ENCODE assay signal across 8 cellular contexts in genomic region chr2:101251844-101252407, GRCh38. TPM values are rescaled to one million over a fixed set of nuclear protein-coding genes. Genes with fewer than 3 reads are reported as not detected.
DNase-seq lines count a peak whose midpoint lies in the region; ATAC-seq and TF ChIP-seq lines count a peak whose summit lies in the region.

No MANE protein-coding gene starts in this region.

- intact Hi-C loops in lower lobe of right lung (cut with DNase I), result no loop called here

- H3K4me3 ChIP-seq in lower lobe of right lung (peak overlapping the region; percentile 87), thoracic aorta (peak overlapping the region; percentile 86)

- ATAC-seq in GM21367 (IDR thresholded peaks at IDR 0.05; ENCODE audit: unreplicated experiment) (peak; percentile 34), HG03571 (IDR thresholded peaks at IDR 0.05; ENCODE audit: unreplicated experiment) (peak; percentile 46), lower lobe of right lung (peak; percentile 60 to 79), thoracic aorta (ENCODE audit: insufficient number of reproducible peaks, low FRiP score, low read depth) (peak; percentile 40)

- H3K36me3 ChIP-seq in lower lobe of right lung (no peaks in the 10 kb centered on the region), thoracic aorta (no peaks in the 10 kb centered on the region)

- DNase-seq in DMS53 treated with DMSO at 0.1 percent for 48 hours (lab: John Stamatoyannopoulos, UW; ENCODE audit: unreplicated experiment) (peak; percentile 93), RPMI8226 (peak; percentile 67), lower lobe of right lung (no peak), thoracic aorta (ENCODE audit: low spot score) (no peak)
- DNase-seq in activated CD8-positive, alpha-beta memory T cell treated with anti-CD3 and anti-CD28 coated beads, Interleukin-2, amount 50 U/mL, for 48 hours, result no peak

- H3K27me3 ChIP-seq in lower lobe of right lung (ENCODE audit: low read depth) (no peaks in the 10 kb centered on the region), thoracic aorta (replicated peaks; ENCODE audit: insufficient read depth) (no peaks in the 10 kb centered on the region)

- TF ChIP-seq CTCF in lower lobe of right lung (IDR thresholded peaks at IDR 0.05) (peak; percentile 42), thoracic aorta (IDR thresholded peaks at IDR 0.05) (peak; percentile 45)

- H3K4me1 ChIP-seq in lower lobe of right lung, result peaks cover 46% of the 10 kb centered on the region
- H3K4me1 ChIP-seq in thoracic aorta (ENCODE audit: control insufficient read depth in 1 of 2, low read depth in 2 of 2), result peaks cover 21 to 29% of the 10 kb centered on the region in 2 donors

- peak overlapping the region; percentile 85 for H3K27ac ChIP-seq in cingulate gyrus (ENCODE audit: low read depth, low read length)
- peak overlapping the region; percentile 94 for H3K27ac ChIP-seq in lower lobe of right lung
- peak overlapping the region; percentile 57 to 80 for H3K27ac ChIP-seq in thoracic aorta

- H3K9me3 ChIP-seq in lower lobe of right lung, result no peaks in the 10 kb centered on the region
- no peaks in the 10 kb centered on the region for H3K9me3 ChIP-seq in thoracic aorta

RNA-seq across cellular contexts. Expression of gene CNOT11, which starts 0.8 kb away (rescaled TPM):
- total RNA-seq in lower lobe of right lung, result 29.3 TPM
- 10 to 100 TPM; 27.8 to 34.2 TPM for total RNA-seq in thoracic aorta

RNA-seq across cellular contexts. Expression of gene RNF149, which starts 56.6 kb away (rescaled TPM):
- total RNA-seq in lower lobe of right lung, result 158 TPM
- total RNA-seq in thoracic aorta, result 100 to 1,000 TPM; 106 to 152 TPM

Comparison
In these comparisons a context has a peak if more than half of its experiments do, and no peak if none do; other contexts are left out.
1. DNase-seq: peak in DMS53 treated with DMSO at 0.1 percent for 48 hours (single experiment) and RPMI8226 (single experiment); none in lower lobe of right lung (single experiment), thoracic aorta (single experiment) and activated CD8-positive, alpha-beta memory T cell treated with anti-CD3 and anti-CD28 coated beads, Interleukin-2, amount 50 U/mL, for 48 hours (single experiment).
2. Peak in every context shown above with its lines, with median percentiles within 50 percentile points of each other: ATAC-seq and H3K27ac ChIP-seq.